ENCODE assay signal across 21 cellular contexts in the genomic region with DNA sequence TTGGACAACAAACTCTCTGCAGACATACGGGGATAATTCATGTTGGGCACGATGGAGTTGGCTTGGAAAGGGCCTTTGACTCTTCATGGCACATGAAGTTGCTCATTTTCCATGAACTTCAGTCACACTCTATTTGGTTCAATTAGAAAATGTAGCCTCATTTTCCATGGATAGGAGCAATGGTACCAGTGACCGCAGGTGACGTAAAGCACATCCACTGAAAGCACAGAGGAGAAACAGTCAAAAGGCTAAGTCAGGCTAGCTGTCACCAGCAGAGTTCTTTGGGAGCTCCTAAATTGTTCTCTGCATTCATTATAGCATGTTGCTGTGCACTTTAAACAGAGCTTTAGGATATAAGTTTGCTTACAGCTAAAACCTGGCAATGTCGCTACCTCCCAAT. TPM values are rescaled to one million over a fixed set of nuclear protein-coding genes. Genes with fewer than 3 reads are reported as not detected.
A peak's percentile ranks its signal among the peaks of the same experiment; 100 is the strongest.
DNase-seq lines count a peak whose midpoint lies in the region; ATAC-seq and TF ChIP-seq lines count a peak whose summit lies in the region.
"Had no signal": no experiment of that assay in that cellular context is flagged by ENCODE, and none has a peak within 500 bp of the region (broad histone marks: within the 10 kb centered on the region; RNA-seq: fewer than 3 reads in every experiment).

No MANE protein-coding gene starts in this region.

- ATAC-seq in left cardiac atrium: no peak
- ATAC-seq in GM21515 (IDR thresholded peaks at IDR 0.05; ENCODE audit: unreplicated experiment): no peak
- ATAC-seq in HG03135 (IDR thresholded peaks at IDR 0.05; ENCODE audit: unreplicated experiment): no peak
- ATAC-seq: esophagus mucosa, left colon had no signal

- no peaks in the 10 kb centered on the region for H3K9me3 Mint-ChIP-seq in chondrocyte (ENCODE audit: low read depth)

- no peaks in the 10 kb centered on the region for H3K27me3 Mint-ChIP-seq in chondrocyte (ENCODE audit: low read depth)

- H3K27ac Mint-ChIP-seq in chondrocyte (ENCODE audit: unreplicated experiment): peak overlapping the region; percentile 45

- DNase-seq in cardiac septum (ENCODE audit: low spot score): peak; percentile 4
- no peak for DNase-seq in left cardiac atrium
- DNase-seq in RPMI7951 (ENCODE audit: low read depth): peak; percentile 56
- DNase-seq in chondrocyte (ENCODE audit: low spot score): no peak
- DNase-seq in GM19238 (ENCODE audit: insufficient read length, low spot score): no peak
- no peak for DNase-seq in DMS79 (lab: John Stamatoyannopoulos, UW)
- DNase-seq: activated CD4-positive, CD25-positive, alpha-beta regulatory T cell treated with anti-CD3 and anti-CD28 coated beads, Interleukin-2, amount 50 U/mL, for 72 hours; COR-L47; left colon; NCI-H1436; NCI-H774; PC-9; retina; stomach; T1000 had no signal

- H3K4me3 Mint-ChIP-seq in chondrocyte (ENCODE audit: unreplicated experiment): no peak overlapping the region

- intact Hi-C loops in cardiac septum (cut with DNase I) (no loop called here), left cardiac atrium (cut with DNase I) (no loop called here)

- H3K36me3 Mint-ChIP-seq in chondrocyte (ENCODE audit: low read depth): no peaks in the 10 kb centered on the region

- TF ChIP-seq CTCF in chondrocyte (IDR thresholded peaks at IDR 0.05): no peak

- peaks cover 12% of the 10 kb centered on the region for H3K4me1 Mint-ChIP-seq in chondrocyte (ENCODE audit: low read depth)

RNA-seq across cellular contexts. Expression of a gene that starts 39.9 kb away (rescaled TPM):
- total RNA-seq in cardiac septum (not detected), left cardiac atrium (under 1 TPM in 1 of 2 donors, not detected in 1; 0.15 TPM), chondrocyte (0.18 to 0.22 TPM in 2 of 3 replicates, not detected in the other)
- total RNA-seq in RPMI7951 (2014; rRNA removed; shearing (Covaris generic)): not detected in 2 replicates
- total RNA-seq: esophagus mucosa, HT-29, PC-9, SJSA1, ureter had no signal

Comparison
In these comparisons a context has a peak if more than half of its experiments do, and no peak if none do; other contexts are left out.
1. DNase-seq: peak in cardiac septum (single experiment) and RPMI7951 (single experiment); none in left cardiac atrium (single experiment), chondrocyte (single experiment), GM19238 (single experiment) and DMS79 (single experiment).